Comparison of ENCODE assay signal across 23 cellular contexts in the genomic region with DNA sequence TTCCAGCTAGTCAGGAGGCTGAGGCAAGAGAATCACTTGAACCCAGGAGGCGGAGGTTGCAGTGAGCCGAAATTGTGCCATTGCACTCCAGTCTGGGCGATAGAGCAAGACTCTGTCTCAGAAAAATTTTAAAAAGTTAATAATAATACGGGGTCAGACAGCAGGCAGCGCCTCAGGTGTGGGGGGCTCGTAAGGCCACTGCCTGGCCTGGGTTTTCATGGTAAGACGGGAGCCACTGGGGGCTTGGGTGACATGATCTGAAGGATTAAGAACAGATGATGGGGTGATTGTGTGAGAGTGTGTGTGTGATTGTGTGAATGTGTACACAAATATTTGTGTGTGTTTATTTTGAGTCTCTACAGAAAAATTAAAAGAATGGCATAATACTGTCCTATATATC.
"Had no signal": no experiment of that assay in that cellular context is flagged by ENCODE, and none has a peak within 500 bp of the region (broad histone marks: within the 10 kb centered on the region; RNA-seq: fewer than 3 reads in every experiment).

No MANE protein-coding gene starts in this region.

- H3K36me3 ChIP-seq: transverse colon had no signal

- DNase-seq: heart left ventricle; hypothalamus; islet precursor cell; left ventricle myocardium inferior; midbrain; mucosa of descending colon; naive thymus-derived CD4-positive, alpha-beta T cell; nephron progenitor cell; right lobe of liver; stimulated activated CD4-positive, alpha-beta T cell treated with anti-CD3 and anti-CD28 coated beads, Interleukin-2, amount 100 ng/mL, for 24 hours; stimulated activated CD4-positive, alpha-beta T cell treated with anti-CD3 and anti-CD28 coated beads, Interleukin-4, amount 100 ng/mL, for 1 hour; stimulated activated naive B cell treated with anti-CD40 and anti-IgM and Interleukin-4, amounts not matched to agents 10 μg/mL and 1 μg/mL and 100 μg/mL, for 72 hours; stimulated activated naive CD8-positive, alpha-beta T cell treated with anti-CD3 and anti-CD28 coated beads, Interleukin-15, Interleukin-2, amounts not matched to agents 100 U/mL and 50 U/mL, for 24 hours; stomach; testis; thyroid gland; transverse colon; upper lobe of left lung had no signal

- H3K9ac ChIP-seq: parathyroid adenoma had no signal

- H3K4me2 ChIP-seq: smooth muscle cell had no signal

- H3K9me3 ChIP-seq: heart left ventricle, left ventricle myocardium inferior, mucosa of descending colon, right atrium auricular region, right lobe of liver, stomach, testis, thyroid gland, transverse colon, upper lobe of left lung, vagina had no signal

- ATAC-seq: mucosa of descending colon; naive thymus-derived CD4-positive, alpha-beta T cell; stimulated activated naive B cell treated with anti-CD40 and anti-IgM and Interleukin-4, amounts not matched to agents 10 μg/mL and 1 μg/mL and 100 μg/mL, for 72 hours; stimulated activated naive CD8-positive, alpha-beta T cell treated with anti-CD3 and anti-CD28 coated beads, Interleukin-15, Interleukin-2, amounts not matched to agents 100 U/mL and 50 U/mL, for 24 hours had no signal

- H3K4me3 ChIP-seq: heart left ventricle, left ventricle myocardium inferior, lung, mucosa of descending colon, right atrium auricular region, right lobe of liver, smooth muscle cell, stomach, testis, thyroid gland, transverse colon, upper lobe of left lung, vagina had no signal

- H3K27me3 ChIP-seq: heart left ventricle, right atrium auricular region, right lobe of liver, stomach, testis, thyroid gland, transverse colon, upper lobe of left lung, vagina had no signal

- H3K27ac ChIP-seq: heart left ventricle, left ventricle myocardium inferior, parathyroid adenoma, right atrium auricular region, right lobe of liver, stomach, testis, thyroid gland, transverse colon, upper lobe of left lung, vagina had no signal

- H2AFZ ChIP-seq: parathyroid adenoma had no signal

- H3K4me1 ChIP-seq: heart left ventricle, left ventricle myocardium inferior, parathyroid adenoma, right atrium auricular region, testis, vagina had no signal

- H3K79me2 ChIP-seq: parathyroid adenoma had no signal
